ENCODE assay signal across 31 cellular contexts in genomic region chr1:3767328-3767925, GRCh38. TPM values are rescaled to one million over a fixed set of nuclear protein-coding genes. Genes with fewer than 3 reads are reported as not detected.
"Had no signal": no experiment of that assay in that cellular context is flagged by ENCODE, and none has a peak within 500 bp of the region (broad histone marks: within the 10 kb centered on the region; RNA-seq: fewer than 3 reads in every experiment).

No MANE protein-coding gene starts in this region.

- H3K4me3 ChIP-seq: esophagus squamous epithelium, heart right ventricle, left lung, lower lobe of right lung, ovary, sigmoid colon, smooth muscle cell, tibial nerve had no signal

- H3K27ac ChIP-seq: esophagus squamous epithelium, heart right ventricle, left lung, lower lobe of right lung, neutrophil, ovary, sigmoid colon, tibial nerve had no signal

- DNase-seq: activated CD4-positive, alpha-beta T cell treated with anti-CD3 and anti-CD28 coated beads for 4 hours; activated CD4-positive, alpha-beta T cell treated with anti-CD3 and anti-CD28 coated beads, Interleukin-2, amount 50 U/mL, for 4 hours; activated effector memory CD4-positive, alpha-beta T cell treated with Interleukin-2 at 50 U/mL for 16 hours; activated naive CD4-positive, alpha-beta T cell treated with Interleukin-2 at 50 U/mL for 16 hours; anterior cingulate cortex; esophagus squamous epithelium; foreskin melanocyte; heart right ventricle; lower lobe of right lung; sigmoid colon; stimulated activated CD4-positive, alpha-beta T cell treated with anti-CD3 and anti-CD28 coated beads, Interleukin-1b, Interleukin-23, amount 100 ng/mL, for 48 hours; stimulated activated naive CD4-positive, alpha-beta T cell treated with Interleukin-2 at 50 U/mL for 16 hours; T-cell had no signal

- ATAC-seq: heart right ventricle, left lung, lower lobe of right lung, T-cell had no signal

- H3K4me3 Mint-ChIP-seq: activated naive CD8-positive, alpha-beta T cell; central memory CD8-positive, alpha-beta T cell; dendritic cell treated with granulocyte-macrophage colony-stimulating factor and Interleukin-4, amounts not matched to agents 40 ng/mL and 50 ng/mL, for 4 days; T-cell had no signal

- H3K27ac Mint-ChIP-seq: activated naive CD8-positive, alpha-beta T cell; dendritic cell treated with granulocyte-macrophage colony-stimulating factor and Interleukin-4, amounts not matched to agents 40 ng/mL and 50 ng/mL, for 4 days; nephron; progenitor cell of endocrine pancreas; T-cell had no signal

- H3K9me3 ChIP-seq: esophagus squamous epithelium, heart right ventricle, left lung, lower lobe of right lung, neutrophil, ovary, sigmoid colon had no signal

- H3K9me3 Mint-ChIP-seq: central memory CD8-positive, alpha-beta T cell; dendritic cell treated with granulocyte-macrophage colony-stimulating factor and Interleukin-4, amounts not matched to agents 40 ng/mL and 50 ng/mL, for 4 days; T-cell had no signal

- H3K27me3 ChIP-seq: ovary had no signal

- H3K36me3 Mint-ChIP-seq: activated naive CD8-positive, alpha-beta T cell; T-cell had no signal

- H3K4me1 Mint-ChIP-seq: central memory CD8-positive, alpha-beta T cell had no signal

- H3K36me3 ChIP-seq: esophagus squamous epithelium, heart right ventricle, left lung, lower lobe of right lung, neutrophil, ovary, sigmoid colon, tibial nerve had no signal

- H3K4me2 ChIP-seq: smooth muscle cell had no signal

RNA-seq across cellular contexts. Expression of gene SMIM1, which starts 5.1 kb away (rescaled TPM):
- total RNA-seq: bronchial epithelial cell; T-helper 2 cell treated with Interferon-gamma antibody and Interleukin-4, amounts not matched to agents 100 ng/mL and 5 ng/mL, for 36 hours; temporal lobe; urinary bladder had no signal

RNA-seq across cellular contexts. Expression of gene CCDC27, which starts 15.2 kb away (rescaled TPM):
- total RNA-seq: bronchial epithelial cell; esophagus squamous epithelium; glomerular endothelial cell; heart right ventricle; left lung; lower lobe of right lung; mucosa of gallbladder; ovary; progenitor cell of endocrine pancreas; renal cortical epithelial cell; sigmoid colon; smooth muscle cell; T-cell; T-helper 2 cell treated with Interferon-gamma antibody and Interleukin-4, amounts not matched to agents 100 ng/mL and 5 ng/mL, for 36 hours; temporal lobe; tibial nerve; urinary bladder had no signal
- polyA plus RNA-seq: adipose tissue, sigmoid colon, smooth muscle cell, urinary bladder had no signal
